13 cellular contexts compared by ENCODE assay signal in the genomic region with DNA sequence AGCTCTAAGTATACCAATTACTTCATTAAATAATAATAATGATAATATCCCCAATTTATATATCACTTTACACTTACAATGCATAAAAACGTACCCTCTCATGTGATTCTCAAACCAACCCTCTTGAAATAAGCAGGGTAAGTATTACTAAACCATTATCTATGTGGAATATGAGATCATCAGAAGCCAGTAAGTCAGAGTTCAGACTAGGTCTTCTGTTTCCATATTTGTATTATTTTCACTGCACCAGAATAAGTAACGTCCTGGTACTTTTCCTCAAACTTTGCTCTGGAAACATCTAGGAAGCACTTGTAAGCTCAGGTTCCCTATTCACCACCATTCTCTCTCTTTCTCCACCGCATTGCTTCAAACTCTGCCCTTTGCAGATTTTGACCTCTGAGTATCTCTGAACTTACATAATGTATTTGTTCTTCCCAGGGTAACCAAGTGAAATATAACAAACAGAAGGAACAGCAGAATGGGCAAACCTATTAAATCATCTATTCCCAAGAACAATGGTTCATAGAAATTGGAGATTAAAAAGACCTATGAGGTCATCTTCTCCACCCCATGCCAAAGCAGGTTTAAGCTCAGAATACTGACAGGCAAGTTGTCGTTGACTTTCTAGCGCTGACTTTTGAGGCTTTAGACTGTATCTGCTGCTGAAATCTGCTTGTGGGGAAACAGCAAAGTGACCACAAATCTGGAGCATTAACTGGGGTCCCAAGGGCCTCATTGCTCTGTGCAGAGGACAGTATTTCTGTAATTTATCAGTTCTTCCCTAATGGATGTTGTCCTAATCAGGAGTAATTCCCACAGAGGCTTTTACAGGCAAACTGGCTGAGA.
"Had no signal": no experiment of that assay in that cellular context is flagged by ENCODE, and none has a peak within 500 bp of the region (broad histone marks: within the 10 kb centered on the region; RNA-seq: fewer than 3 reads in every experiment).

No MANE protein-coding gene starts in this region.

- H3K9me3 Mint-ChIP-seq: activated naive CD8-positive, alpha-beta T cell treated with anti-CD3 and anti-CD28 coated beads, Interleukin-2, amount 10 ng/mL, durations not matched to agents 7 days and 5 days; immature natural killer cell; stimulated activated naive CD8-positive, alpha-beta T cell treated with anti-CD3 and anti-CD28 coated beads, Interleukin-15, Interleukin-2, amounts not matched to agents 100 ng/mL and 50 ng/mL, for 24 hours; type B pancreatic cell had no signal

- H3K4me1 Mint-ChIP-seq: activated naive CD8-positive, alpha-beta T cell treated with anti-CD3 and anti-CD28 coated beads, Interleukin-2, amount 10 ng/mL, durations not matched to agents 7 days and 5 days; immature natural killer cell had no signal

- H3K4me1 ChIP-seq: parathyroid adenoma had no signal

- H3K36me3 ChIP-seq: esophagus muscularis mucosa had no signal

- H3K27ac ChIP-seq: esophagus muscularis mucosa, parathyroid adenoma, SK-N-MC had no signal

- H3K27me3 ChIP-seq: esophagus muscularis mucosa had no signal

- ATAC-seq: activated CD4-positive, CD25-positive, alpha-beta regulatory T cell treated with anti-CD3 and anti-CD28 coated beads, Interleukin-2, amount 50 U/mL, for 24 hours had no signal

- H3K27me3 Mint-ChIP-seq: type B pancreatic cell had no signal

- H3K4me3 Mint-ChIP-seq: activated naive CD8-positive, alpha-beta T cell treated with anti-CD3 and anti-CD28 coated beads, Interleukin-2, amount 10 ng/mL, durations not matched to agents 7 days and 5 days; immature natural killer cell; stimulated activated naive CD8-positive, alpha-beta T cell treated with anti-CD3 and anti-CD28 coated beads, Interleukin-15, Interleukin-2, amounts not matched to agents 100 ng/mL and 50 ng/mL, for 24 hours; type B pancreatic cell had no signal

- H3K9me3 ChIP-seq: esophagus muscularis mucosa had no signal

- H3K4me3 ChIP-seq: esophagus muscularis mucosa, lung, SK-N-MC had no signal

- DNase-seq: activated CD4-positive, alpha-beta T cell treated with anti-CD3 and anti-CD28 coated beads, Interleukin-2, amount 50 U/mL, for 1 hour; activated naive CD4-positive, alpha-beta T cell; activated naive CD8-positive, alpha-beta T cell treated with anti-CD3 and anti-CD28 coated beads, Interleukin-2, amount 10 ng/mL, durations not matched to agents 7 days and 5 days; activated T-cell treated with anti-CD3 and anti-CD28 coated beads for 4 hours; aorta; immature natural killer cell had no signal

- H3K27ac Mint-ChIP-seq: activated naive CD8-positive, alpha-beta T cell treated with anti-CD3 and anti-CD28 coated beads, Interleukin-2, amount 10 ng/mL, durations not matched to agents 7 days and 5 days; immature natural killer cell; stimulated activated naive CD8-positive, alpha-beta T cell treated with anti-CD3 and anti-CD28 coated beads, Interleukin-15, Interleukin-2, amounts not matched to agents 100 ng/mL and 50 ng/mL, for 24 hours; type B pancreatic cell had no signal

- H3K36me3 Mint-ChIP-seq: activated naive CD8-positive, alpha-beta T cell treated with anti-CD3 and anti-CD28 coated beads, Interleukin-2, amount 10 ng/mL, durations not matched to agents 7 days and 5 days; type B pancreatic cell had no signal
